In the genomic region with DNA sequence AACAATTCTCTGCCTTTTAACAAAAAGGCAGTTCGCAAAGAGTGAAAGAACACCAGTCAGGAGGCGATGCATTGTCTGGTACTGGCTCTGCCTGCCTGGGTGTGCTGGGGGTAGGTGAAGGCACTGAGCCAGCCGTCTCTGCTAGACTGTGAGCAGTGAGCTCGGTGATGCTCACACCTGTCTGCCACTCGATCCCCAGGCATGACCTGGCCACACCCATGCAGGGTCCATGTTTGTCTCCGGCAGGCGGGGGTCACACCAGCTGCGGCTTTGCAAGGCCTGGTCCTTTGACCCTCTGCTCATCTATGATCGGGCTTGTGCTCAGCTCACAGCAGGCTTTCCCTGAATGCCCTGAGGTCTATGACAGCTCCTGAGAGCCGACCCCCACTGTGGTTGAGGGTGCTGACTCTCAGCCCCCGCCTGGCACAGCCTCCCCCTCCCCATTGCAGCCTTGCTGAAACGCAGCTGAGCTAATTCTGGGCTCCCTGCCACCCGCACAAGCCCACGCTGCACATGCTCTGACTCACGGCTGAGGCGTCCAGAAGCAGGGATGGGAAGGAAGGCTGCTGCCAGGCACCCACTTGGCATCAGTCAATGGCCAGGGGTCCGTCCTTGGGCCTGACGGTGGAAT, we compare ENCODE assay signal across 8 cellular contexts. TPM values are rescaled to one million over a fixed set of nuclear protein-coding genes. Genes with fewer than 3 reads are reported as not detected.
DNase-seq lines count a peak whose midpoint lies in the region; ATAC-seq and TF ChIP-seq lines count a peak whose summit lies in the region.

No MANE protein-coding gene starts in this region.

- H3K4me1 ChIP-seq in A673 (ENCODE audit: insufficient read depth, low read length, poor library complexity, severe bottlenecking) (peaks cover 6% of the 10 kb centered on the region), KMS-11 (ENCODE audit: low read depth, poor library complexity, severe bottlenecking) (peaks cover 52% of the 10 kb centered on the region), adrenal gland (replicated peaks in 1 of 2) (peaks cover 0 to 12% of the 10 kb centered on the region in 2 donors)
- H3K4me1 ChIP-seq in CD4-positive, alpha-beta memory T cell (ENCODE audit: insufficient read depth, low read length): peaks cover 18% of the 10 kb centered on the region

- H3K27me3 ChIP-seq in A673 (replicated peaks; ENCODE audit: insufficient read depth, low read depth, low read length, poor library complexity) (no peaks in the 10 kb centered on the region), KMS-11 (ENCODE audit: insufficient read depth, low read depth) (no peaks in the 10 kb centered on the region), adrenal gland (peaks cover 3% of the 10 kb centered on the region)
- no peaks in the 10 kb centered on the region for H3K27me3 ChIP-seq in CD4-positive, alpha-beta memory T cell (ENCODE audit: insufficient read depth, low read length)

- H3K4me3 Mint-ChIP-seq in CD4-positive, alpha-beta memory T cell: no peak overlapping the region

- DNase-seq in A673 (ENCODE audit: low spot score) (peak; percentile 8), adrenal gland (peak; percentile 66 to 86 (median 78)), inferior parietal cortex (ENCODE audit: extremely low spot score) (peak; percentile 61), HUDEP-2 (lab: John Stamatoyannopoulos, UW; ENCODE audit: unreplicated experiment in 76 of 76) (no peak)
- DNase-seq in CD4-positive, alpha-beta memory T cell: no peak
- DNase-seq in effector CD8-positive, alpha-beta T cell (lab: John Stamatoyannopoulos, UW): no peak

- no peaks in the 10 kb centered on the region for H3K36me3 Mint-ChIP-seq in CD4-positive, alpha-beta memory T cell

- peak overlapping the region; percentile 10; the same call in 1 of the 2 replicates for H2AFZ ChIP-seq in KMS-11 (ENCODE audit: low read depth)

- peaks cover 6 to 35% of the 10 kb centered on the region in 2 donors for H3K27me3 Mint-ChIP-seq in CD4-positive, alpha-beta memory T cell

- H3K4me3 ChIP-seq in A673 (ENCODE audit: low read depth, low read length, poor library complexity, severe bottlenecking) (no peak overlapping the region), KMS-11 (IDR thresholded peaks at IDR 0.05; ENCODE audit: insufficient read depth, low read depth, low read length) (no peak overlapping the region), adrenal gland (no peak overlapping the region)
- H3K4me3 ChIP-seq in CD4-positive, alpha-beta memory T cell (ENCODE audit: low read length in 2 of 2): no peak overlapping the region

- peak overlapping the region; percentile 82 for H3K4me2 ChIP-seq in KMS-11

- intact Hi-C loops in A673 (cut with micrococcal nuclease; ENCODE audit: unreplicated experiment) (no loop called here), adrenal gland (cut with DNase I) (no loop called here)
- intact Hi-C loops in CD4-positive, alpha-beta memory T cell (cut with micrococcal nuclease): no loop called here

- no peak overlapping the region; the same call in 1 of the 2 replicates for H3K9ac ChIP-seq in KMS-11

- 45 to 50% (median 47%) methylated on average over 13 to 18 of the region's 18 CpGs for WGBS in adrenal gland, 4 donors

- H3K27ac ChIP-seq in A673 (ENCODE audit: low read depth, low read length, poor library complexity, severe bottlenecking) (no peak overlapping the region), KMS-11 (peak overlapping the region; percentile 51; the same call in 1 of the 2 replicates), adrenal gland (no peak overlapping the region)
- H3K27ac ChIP-seq in CD4-positive, alpha-beta memory T cell (ENCODE audit: low read depth, low read length): no peak overlapping the region

- H3K36me3 ChIP-seq in A673 (ENCODE audit: insufficient read depth, low read length, poor library complexity, severe bottlenecking) (no peaks in the 10 kb centered on the region), KMS-11 (ENCODE audit: insufficient read depth) (no peaks in the 10 kb centered on the region), adrenal gland (replicated peaks in 1 of 2) (no peaks in the 10 kb centered on the region)
- no peaks in the 10 kb centered on the region for H3K36me3 ChIP-seq in CD4-positive, alpha-beta memory T cell (ENCODE audit: insufficient read depth, low read length)

- ATAC-seq in GM18502 (IDR thresholded peaks at IDR 0.05; ENCODE audit: poor library complexity, unreplicated experiment): no peak

- H3K9me3 Mint-ChIP-seq in CD4-positive, alpha-beta memory T cell: no peaks in the 10 kb centered on the region

- peaks cover 11 to 31% (median 25%) of the 10 kb centered on the region in 4 donors for H3K4me1 Mint-ChIP-seq in CD4-positive, alpha-beta memory T cell

- TF ChIP-seq POLR2A in adrenal gland (IDR thresholded peaks at IDR 0.05): no peak

- no peaks in the 10 kb centered on the region for H3K79me2 ChIP-seq in KMS-11 (ENCODE audit: insufficient read depth, low read depth)

- BruUV-seq in A673 (replicated peaks; lab: Mats Ljungman, UMichigan): no TSS peak

- CTCF ChIA-PET in A673 (lab: Charles Lee): no interaction called here
- CTCF ChIA-PET in CD4-positive, alpha-beta memory T cell (lab: Charles Lee; ENCODE audit: partially characterized antibody): no interaction called here

- TF ChIP-seq CTCF in A673 (conservative IDR thresholded peaks at IDR 0.05; ENCODE audit: low read depth, low read length): no peak
- TF ChIP-seq CTCF in KMS-11 (conservative IDR thresholded peaks at IDR 0.05; ENCODE audit: low read depth, low read length): no peak
- no peak for TF ChIP-seq CTCF in adrenal gland (IDR thresholded peaks at IDR 0.05)

- H3K27ac Mint-ChIP-seq in CD4-positive, alpha-beta memory T cell: no peak overlapping the region

- POLR2A ChIA-PET in A673 (lab: Charles Lee; ENCODE audit: low non-redundant PET): no interaction called here
- POLR2A ChIA-PET in CD4-positive, alpha-beta memory T cell (lab: Charles Lee; ENCODE audit: partially characterized antibody): no interaction called here

- no peaks in the 10 kb centered on the region for H3K9me3 ChIP-seq in A673 (ENCODE audit: low read depth, low read length, poor library complexity, severe bottlenecking)
- H3K9me3 ChIP-seq in adrenal gland (replicated peaks in 1 of 3): no peaks in the 10 kb centered on the region
- H3K9me3 ChIP-seq in CD4-positive, alpha-beta memory T cell (ENCODE audit: control insufficient read depth in 1 of 2, low read length in 2 of 2): no peaks in the 10 kb centered on the region

- no peaks in the 10 kb centered on the region for H4K20me1 ChIP-seq in KMS-11 (ENCODE audit: insufficient read depth)

RNA-seq across cellular contexts. Expression of gene CRACDL, which starts 23.7 kb away (rescaled TPM):
- not detected in 2 replicates for total RNA-seq in A673 (2021)
- total RNA-seq in adrenal gland: 1 to 10 TPM; 1.5 to 3.4 (median 2.2) TPM
- polyA plus RNA-seq in adrenal gland: 1 to 10 TPM in 2 of 3 donors, under 1 TPM in 1; 0.88 to 2.6 (median 2.1) TPM
- 1 to 10 TPM; 1.1 to 1.2 TPM for total RNA-seq in CD4-positive, alpha-beta memory T cell
- 1 to 10 TPM in 1 of 2 donors, under 1 TPM in 1; 0.25 to 1.3 TPM for polyA plus RNA-seq in CD4-positive, alpha-beta memory T cell

Comparison
In these comparisons a context has a peak if more than half of its experiments do, and no peak if none do; other contexts are left out.
1. DNase-seq: peak in A673 (single experiment), adrenal gland (7 of 7) and inferior parietal cortex (single experiment); none in CD4-positive, alpha-beta memory T cell (0 of 5), effector CD8-positive, alpha-beta T cell (single experiment) and HUDEP-2 (0 of 76).